Comparison of ENCODE assay signal across 19 cellular contexts in genomic region chr6:168618546-168619315, GRCh38.
DNase-seq lines count a peak whose midpoint lies in the region; ATAC-seq and TF ChIP-seq lines count a peak whose summit lies in the region.
"Had no signal": no experiment of that assay in that cellular context is flagged by ENCODE, and none has a peak within 500 bp of the region (broad histone marks: within the 10 kb centered on the region; RNA-seq: fewer than 3 reads in every experiment).

No MANE protein-coding gene starts in this region.

- H3K27me3 ChIP-seq in left ventricle myocardium inferior (ENCODE audit: low read depth) = peaks cover 2% of the 10 kb centered on the region
- H3K27me3 ChIP-seq in heart left ventricle = no peaks in the 10 kb centered on the region
- no peaks in the 10 kb centered on the region for H3K27me3 ChIP-seq in smooth muscle cell (ENCODE audit: low read depth)

- no peaks in the 10 kb centered on the region for H4K20me1 ChIP-seq in smooth muscle cell (ENCODE audit: low read depth)

- H3K27ac Mint-ChIP-seq in immature natural killer cell = peak overlapping the region in 3 of 6 donors; percentile 50 to 86 (median 79)

- H3K36me3 Mint-ChIP-seq in immature natural killer cell = no peaks in the 10 kb centered on the region
- H3K36me3 Mint-ChIP-seq: CD4-positive, CD25-positive, alpha-beta regulatory T cell had no signal

- no peak for ATAC-seq in heart left ventricle
- ATAC-seq: HCT116 had no signal

- WGBS in heart left ventricle, 4 donors = 72 to 82% (median 78%) methylated on average over 21 of the region's 21 CpGs
- WGBS in smooth muscle cell (ENCODE audit: low lambda C conversion rate) = 85% methylated on average over 21 of the region's 21 CpGs
- WGBS in lower leg skin, 2 donors = 74 to 85% methylated on average over 21 of the region's 21 CpGs

- no peaks in the 10 kb centered on the region for H3F3A ChIP-seq in smooth muscle cell (ENCODE audit: low read depth)

- H3K9ac ChIP-seq in smooth muscle cell (ENCODE audit: low read depth) = no peak overlapping the region

- DNase-seq in left ventricle myocardium inferior (no peak), heart left ventricle (no peak), immature natural killer cell (no peak), smooth muscle cell (lab: John Stamatoyannopoulos, UW; ENCODE audit: unreplicated experiment) (no peak), NCI-H1092 (lab: John Stamatoyannopoulos, UW) (no peak), iPS-NIHi7 (ENCODE audit: extremely low spot score) (no peak), lower leg skin (ENCODE audit: low spot score in 2 of 2) (no peak)
- DNase-seq: CD4-positive, CD25-positive, alpha-beta regulatory T cell; DMS53; GF-D8; NCI-H1105 treated with DMSO at 0.1 percent for 48 hours; NCI-H146; NCI-H1930; NCI-H2107; NCI-H524; NCI-H748 treated with DMSO at 0.1 percent for 48 hours; SIG-M5 had no signal

- H3K36me3 ChIP-seq in left ventricle myocardium inferior = no peaks in the 10 kb centered on the region
- peaks cover 0 to 2% (median 0%) of the 10 kb centered on the region in 9 donors for H3K36me3 ChIP-seq in heart left ventricle
- no peaks in the 10 kb centered on the region for H3K36me3 ChIP-seq in smooth muscle cell (ENCODE audit: low read depth)

- H3K27ac ChIP-seq in left ventricle myocardium inferior (replicated peaks) (peak overlapping the region; percentile 17), heart left ventricle (peak overlapping the region in 1 of 12 donors; percentile 14), smooth muscle cell (ENCODE audit: low read depth) (no peak overlapping the region)
- H3K27ac ChIP-seq: SK-N-MC had no signal

- no peak overlapping the region for H2AFZ ChIP-seq in smooth muscle cell (ENCODE audit: low read depth)

- H3K79me2 ChIP-seq in smooth muscle cell (ENCODE audit: low read depth) = no peaks in the 10 kb centered on the region

- TF ChIP-seq POLR2A in heart left ventricle (IDR thresholded peaks at IDR 0.05) = no peak
- no peak for TF ChIP-seq POLR2A in lower leg skin (IDR thresholded peaks at IDR 0.05)

- H3K4me1 Mint-ChIP-seq in immature natural killer cell = peaks cover 20 to 45% of the 10 kb centered on the region in 2 donors

- intact Hi-C loops in left ventricle myocardium inferior (cut with micrococcal nuclease) = no loop called here
- intact Hi-C loops in heart left ventricle (cut with DNase I) = loop anchor here in 5 of 10 donors (5.0 to 10.0 kb wide), 3 partner anchors 264 to 269 kb away; no protein-coding TSS in a partner anchor
- intact Hi-C loops in lower leg skin (cut with DNase I; ENCODE audit: low total_unique reads) = no loop called here

- H3K9me3 Mint-ChIP-seq in immature natural killer cell = peaks cover 0 to 16% (median 5%) of the 10 kb centered on the region in 6 donors

- H3K4me3 ChIP-seq in left ventricle myocardium inferior = no peak overlapping the region
- H3K4me3 ChIP-seq in heart left ventricle = no peak overlapping the region
- H3K4me3 ChIP-seq in smooth muscle cell = no peak overlapping the region
- H3K4me3 ChIP-seq in lower leg skin (ENCODE audit: low read depth, poor library complexity, severe bottlenecking) = no peak overlapping the region
- H3K4me3 ChIP-seq: SK-N-MC had no signal

- peak overlapping the region; percentile 35 to 65 (median 63) for H3K4me3 Mint-ChIP-seq in immature natural killer cell

- H3K9me3 ChIP-seq in left ventricle myocardium inferior (replicated peaks) (no peaks in the 10 kb centered on the region), heart left ventricle (no peaks in the 10 kb centered on the region), smooth muscle cell (replicated peaks; ENCODE audit: low read depth) (no peaks in the 10 kb centered on the region)

- TF ChIP-seq CTCF in left ventricle myocardium inferior (IDR thresholded peaks at IDR 0.05; ENCODE audit: borderline replicate concordance) = no peak
- TF ChIP-seq CTCF in heart left ventricle (IDR thresholded peaks at IDR 0.05) = no peak
- TF ChIP-seq CTCF in smooth muscle cell (IDR thresholded peaks at IDR 0.05; ENCODE audit: borderline replicate concordance, insufficient read depth, poor library complexity, severe bottlenecking) = no peak
- no peak for TF ChIP-seq CTCF in lower leg skin (IDR thresholded peaks at IDR 0.05)

- H3K4me1 ChIP-seq in left ventricle myocardium inferior = peaks cover 5% of the 10 kb centered on the region
- peaks cover 0 to 11% (median 2%) of the 10 kb centered on the region in 12 donors for H3K4me1 ChIP-seq in heart left ventricle
- H3K4me1 ChIP-seq in smooth muscle cell (ENCODE audit: low read depth) = no peaks in the 10 kb centered on the region

- H3K4me2 ChIP-seq in smooth muscle cell = peak overlapping the region; percentile 3

- peaks cover 0 to 9% (median 3%) of the 10 kb centered on the region in 3 donors for H3K27me3 Mint-ChIP-seq in immature natural killer cell (ENCODE audit: low read depth in 3 of 3)
